In the genomic region with DNA sequence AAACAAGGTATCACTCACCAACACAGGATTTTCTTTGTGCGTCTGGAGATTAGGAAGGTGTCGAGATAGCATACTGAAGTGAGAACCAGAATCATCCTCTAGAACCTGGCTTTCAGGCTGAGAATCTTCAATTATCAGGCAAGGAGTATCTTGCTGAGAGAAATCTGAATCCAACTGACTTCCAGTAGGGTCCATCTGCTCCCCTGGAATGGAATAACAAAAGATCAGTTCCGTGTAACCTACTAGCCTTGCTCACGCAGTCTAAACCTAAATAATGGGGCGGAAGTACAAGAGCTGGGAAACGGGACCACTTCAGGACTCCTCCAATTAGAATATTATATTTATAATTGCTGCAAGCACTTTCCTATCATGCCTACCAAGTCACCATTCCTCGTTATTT, we compare ENCODE assay signal across 7 cellular contexts. TPM values are rescaled to one million over a fixed set of nuclear protein-coding genes. Genes with fewer than 3 reads are reported as not detected.
DNase-seq lines count a peak whose midpoint lies in the region; ATAC-seq, FAIRE-seq and TF ChIP-seq lines count a peak whose summit lies in the region.

No MANE protein-coding gene starts in this region.

- WGBS in hepatocyte (ENCODE audit: low lambda C conversion rate, missing lambda C conversion rate), result 9% methylated on average over 7 of the region's 7 CpGs
- 11 to 22% (median 19%) methylated on average over 7 of the region's 7 CpGs for whole genome bisulfite sequencing in small intestine, 3 donors

- in situ Hi-C loops in GM13976 (cut with MboI; ENCODE audit: low sequenced_read_pairs, unreplicated experiment), result no loop called here

- H3K4me1 ChIP-seq in hepatocyte (ENCODE audit: insufficient read depth), result peaks cover 11% of the 10 kb centered on the region
- H3K4me1 ChIP-seq in small intestine (ENCODE audit: control insufficient read depth in 2 of 2, insufficient read depth in 1 of 2, low read depth in 1 of 2, low read length in 1 of 2), result peaks cover 3 to 4% of the 10 kb centered on the region in 2 donors

- peak overlapping the region; percentile 67 for H2AFZ ChIP-seq in hepatocyte

- H3K27me3 ChIP-seq in WERI-Rb-1 (ENCODE audit: insufficient read depth, low read depth, severe bottlenecking) (no peaks in the 10 kb centered on the region), hepatocyte (no peaks in the 10 kb centered on the region), small intestine (ENCODE audit: control insufficient read depth in 2 of 2, insufficient read depth in 2 of 2, low read length in 2 of 2) (no peaks in the 10 kb centered on the region)

- no peak for ATAC-seq in HG03039 (IDR thresholded peaks at IDR 0.05; ENCODE audit: unreplicated experiment)

- H3K9me3 ChIP-seq in WERI-Rb-1 (ENCODE audit: severe bottlenecking) (no peaks in the 10 kb centered on the region), hepatocyte (ENCODE audit: low read depth) (no peaks in the 10 kb centered on the region), small intestine (ENCODE audit: control insufficient read depth, low read depth) (no peaks in the 10 kb centered on the region)

- TF ChIP-seq POLR2A in GM12891 (IDR thresholded peaks at IDR 0.05; ENCODE audit: low read depth, low read length), result no peak

- H3K4me2 ChIP-seq in hepatocyte, result peak overlapping the region; percentile 76

- TF ChIP-seq CTCF in WERI-Rb-1 (IDR thresholded peaks at IDR 0.05; ENCODE audit: low read depth, low read length) (no peak), hepatocyte (IDR thresholded peaks at IDR 0.05; ENCODE audit: poor library complexity) (no peak), GM13976 (IDR thresholded peaks at IDR 0.05; ENCODE audit: borderline replicate concordance, control extremely low read depth, extremely low read depth, insufficient read depth, missing control alignments) (no peak)

- H3K4me3 ChIP-seq in WERI-Rb-1 (ENCODE audit: low read depth, low read length), result peak overlapping the region; percentile 92
- H3K4me3 ChIP-seq in hepatocyte, result peak overlapping the region; percentile 69
- H3K4me3 ChIP-seq in small intestine (ENCODE audit: low read depth in 1 of 2, low read length in 2 of 2), result peak overlapping the region; percentile 65 to 91

- H3K27ac ChIP-seq in WERI-Rb-1 (peak overlapping the region; percentile 80), hepatocyte (peak overlapping the region; percentile 92), small intestine (ENCODE audit: low read depth in 1 of 2, low read length in 1 of 2) (no peak overlapping the region)

- no peaks in the 10 kb centered on the region for H4K20me1 ChIP-seq in hepatocyte (ENCODE audit: insufficient read depth, poor library complexity, severe bottlenecking)

- peaks cover 26% of the 10 kb centered on the region for H3K79me2 ChIP-seq in hepatocyte

- peaks cover 43% of the 10 kb centered on the region for H3K36me3 ChIP-seq in WERI-Rb-1
- no peaks in the 10 kb centered on the region for H3K36me3 ChIP-seq in hepatocyte (replicated peaks; ENCODE audit: insufficient read depth, low read depth)
- no peaks in the 10 kb centered on the region for H3K36me3 ChIP-seq in small intestine (ENCODE audit: control insufficient read depth in 2 of 2, insufficient read depth in 2 of 2, low read length in 2 of 2)

- DNase-seq in HT-29 (ENCODE audit: low spot score) (peak; percentile 42), WERI-Rb-1 (no peak), hepatocyte (ENCODE audit: low spot score) (no peak), small intestine (no peak), GM12891 (ENCODE audit: insufficient read length, low spot score) (no peak), GM13976 (ENCODE audit: low spot score) (no peak)

- H3K9me2 ChIP-seq in hepatocyte (replicated peaks; ENCODE audit: insufficient read depth), result no peaks in the 10 kb centered on the region

- FAIRE-seq in small intestine (lab: Jason Lieb, UNC) (no peak), GM12891 (lab: Jason Lieb, UNC) (no peak)

TF ChIP-seq in GM12891, 5 proteins besides CTCF, POLR2A, EP300 and RAD21:
- TF ChIP-seq SPI1 (IDR thresholded peaks at IDR 0.05; ENCODE audit: low read depth, low read length) (no peak), POLR2AphosphoS5 (IDR thresholded peaks at IDR 0.05; ENCODE audit: low read depth, low read length) (no peak), PAX5 (IDR thresholded peaks at IDR 0.05; ENCODE audit: insufficient read depth, low read length, severe bottlenecking) (no peak), POU2F2 (IDR thresholded peaks at IDR 0.05; ENCODE audit: low read depth, low read length) (no peak), TAF1 (IDR thresholded peaks at IDR 0.05; ENCODE audit: low read depth, low read length) (no peak)
TF ChIP-seq in GM12891: peak in this region for 0.

RNA-seq across cellular contexts. Expression of gene TP53BP1, which starts 0.7 kb away (rescaled TPM):
- total RNA-seq in HT-29 (2014; rRNA removed; shearing (Covaris generic)), result 38.1 and 39.4 TPM in 2 replicates
- 36.9 and 46.8 TPM in 2 replicates for total RNA-seq in hepatocyte
- polyA plus RNA-seq in hepatocyte, result 16.5 and 16.6 TPM in 2 replicates
- 1 to 10 TPM; 1.1 to 8.8 (median 2.5) TPM for polyA plus RNA-seq in small intestine
- polyA plus RNA-seq in GM12891 (2012; ENCODE audit: low read depth, missing spikeins), result 16.5 TPM

RNA-seq across cellular contexts. Expression of gene MAP1A, which starts 25.1 kb away (rescaled TPM):
- 0.46 and 0.50 TPM in 2 replicates for total RNA-seq in HT-29 (2014; rRNA removed; shearing (Covaris generic))
- total RNA-seq in hepatocyte, result 6.7 and 9.5 TPM in 2 replicates
- 7.2 and 7.3 TPM in 2 replicates for polyA plus RNA-seq in hepatocyte
- 1 to 10 TPM in 1 of 3 donors, under 1 TPM in 2; 0.22 to 4.2 (median 0.27) TPM for polyA plus RNA-seq in small intestine
- 0.09 TPM for polyA plus RNA-seq in GM12891 (2012; ENCODE audit: low read depth, missing spikeins)

Comparison
In these comparisons a context has a peak if more than half of its experiments do, and no peak if none do; other contexts are left out.
1. H3K27ac ChIP-seq: peak in WERI-Rb-1 (single experiment) and hepatocyte (single experiment); none in small intestine (0 of 2).
2. Peak in every context shown above with its lines, with median percentiles within 50 percentile points of each other: H3K4me3 ChIP-seq.